18 cellular contexts compared by ENCODE assay signal in genomic region chr4:113375964-113376666, GRCh38.
A peak's percentile ranks its signal among the peaks of the same experiment; 100 is the strongest.
DNase-seq lines count a peak whose midpoint lies in the region; ATAC-seq and TF ChIP-seq lines count a peak whose summit lies in the region.
"Had no signal": no experiment of that assay in that cellular context is flagged by ENCODE, and none has a peak within 500 bp of the region (broad histone marks: within the 10 kb centered on the region; RNA-seq: fewer than 3 reads in every experiment).

No MANE protein-coding gene starts in this region.

- no TSS peak for BruUV-seq in Calu3 (replicated peaks; lab: Mats Ljungman, UMichigan)

- H3K4me1 ChIP-seq in right atrium auricular region (no peaks in the 10 kb centered on the region), cardiac muscle cell (ENCODE audit: low read depth) (peaks cover 9% of the 10 kb centered on the region), right cardiac atrium (ENCODE audit: control insufficient read depth, insufficient read depth, low read length) (no peaks in the 10 kb centered on the region)
- H3K4me1 ChIP-seq: A549 had no signal

- WGBS in right cardiac atrium: 61% methylated on average over 1 of the region's 1 CpG

- intact Hi-C loops in Right ventricle myocardium inferior (cut with DNase I): no loop called here
- intact Hi-C loops in left cardiac atrium (cut with DNase I): no loop called here
- intact Hi-C loops in right cardiac atrium (cut with DNase I): no loop called here
- intact Hi-C loops in Calu3 (cut with micrococcal nuclease; ENCODE audit: unreplicated experiment): no loop called here

- H3K27ac ChIP-seq in right atrium auricular region: peak overlapping the region in 1 of 2 donors; percentile 54
- peak overlapping the region; percentile 13 for H3K27ac ChIP-seq in cardiac muscle cell
- no peak overlapping the region for H3K27ac ChIP-seq in right cardiac atrium (ENCODE audit: low read length)
- H3K27ac ChIP-seq: A549 had no signal

- no peaks in the 10 kb centered on the region for H3K27me3 Mint-ChIP-seq in Calu3 (ENCODE audit: unreplicated experiment)

- no peaks in the 10 kb centered on the region for H3K9me3 Mint-ChIP-seq in Calu3 (ENCODE audit: low read depth, unreplicated experiment)
- H3K9me3 Mint-ChIP-seq: CD4-positive, alpha-beta memory T cell; HFFc6 had no signal

- DNase-seq in Right ventricle myocardium inferior (ENCODE audit: missing footprints): no peak
- DNase-seq in right atrium auricular region (ENCODE audit: low spot score): no peak
- DNase-seq in cardiac muscle cell (ENCODE audit: low read depth in 1 of 2, low spot score in 1 of 2): peak in 1 of 2 donors; percentile 11
- no peak for DNase-seq in left cardiac atrium
- DNase-seq in right cardiac atrium: no peak
- DNase-seq in cerebellar cortex (ENCODE audit: low spot score): no peak
- no peak for DNase-seq in Calu3
- DNase-seq: 8988T; ACHN; C1 segment of cervical spinal cord; CD4-positive, alpha-beta memory T cell; COR-L47; DMS153; DND-41; GOT3; HFFc6 had no signal

- H3K9me3 ChIP-seq in right atrium auricular region (no peaks in the 10 kb centered on the region), cardiac muscle cell (ENCODE audit: low read depth) (no peaks in the 10 kb centered on the region), right cardiac atrium (ENCODE audit: control insufficient read depth, low read length) (no peaks in the 10 kb centered on the region)
- H3K9me3 ChIP-seq: A549, HAP-1 had no signal

- TF ChIP-seq CTCF in right atrium auricular region (IDR thresholded peaks at IDR 0.05) (no peak), cardiac muscle cell (IDR thresholded peaks at IDR 0.05; ENCODE audit: low read depth, low read length) (no peak), Calu3 (IDR thresholded peaks at IDR 0.05; ENCODE audit: unreplicated experiment) (no peak)

- H3K36me3 Mint-ChIP-seq in Calu3 (ENCODE audit: insufficient read depth, unreplicated experiment): no peaks in the 10 kb centered on the region
- H3K36me3 Mint-ChIP-seq: CD4-positive, alpha-beta memory T cell had no signal

- H3K27me3 ChIP-seq in right atrium auricular region: no peaks in the 10 kb centered on the region
- no peaks in the 10 kb centered on the region for H3K27me3 ChIP-seq in cardiac muscle cell
- H3K27me3 ChIP-seq in right cardiac atrium (ENCODE audit: control insufficient read depth, insufficient read depth): no peaks in the 10 kb centered on the region

- H3K4me1 Mint-ChIP-seq in Calu3 (ENCODE audit: low read depth, unreplicated experiment): no peaks in the 10 kb centered on the region
- H3K4me1 Mint-ChIP-seq: CD4-positive, alpha-beta memory T cell had no signal

- CTCF ChIA-PET in Calu3 (lab: Charles Lee): interaction anchor here (0.7 kb wide), 3 partner anchors 55 to 357 kb away, joined by 5 to 9 read pairs (median 5); no protein-coding TSS in a partner anchor

- H3K4me3 ChIP-seq in right atrium auricular region (no peak overlapping the region), cardiac muscle cell (no peak overlapping the region), right cardiac atrium (ENCODE audit: low read length) (no peak overlapping the region)
- H3K4me3 ChIP-seq: A549, HAP-1 had no signal

- no peak overlapping the region for H3K27ac Mint-ChIP-seq in Calu3 (ENCODE audit: unreplicated experiment)
- H3K27ac Mint-ChIP-seq: CD4-positive, alpha-beta memory T cell; HFFc6 had no signal

- H3K36me3 ChIP-seq in right atrium auricular region (peaks cover 33% of the 10 kb centered on the region), cardiac muscle cell (peaks cover 15% of the 10 kb centered on the region)
- H3K36me3 ChIP-seq: HAP-1 had no signal

- no peak overlapping the region for H3K4me3 Mint-ChIP-seq in Calu3 (ENCODE audit: low read depth, unreplicated experiment)
- H3K4me3 Mint-ChIP-seq: CD4-positive, alpha-beta memory T cell; HFFc6 had no signal

- ATAC-seq in Right ventricle myocardium inferior (peak; percentile 45), left cardiac atrium (peak; percentile 30 to 49), right cardiac atrium (peak; percentile 36 to 54)
- ATAC-seq: A549 had no signal
